Comparison of ENCODE assay signal across 8 cellular contexts in genomic region chr6:43053545-43054205, GRCh38. TPM values are rescaled to one million over a fixed set of nuclear protein-coding genes. Genes with fewer than 3 reads are reported as not detected.
DNase-seq lines count a peak whose midpoint lies in the region; ATAC-seq and TF ChIP-seq lines count a peak whose summit lies in the region.

TSS of gene CUL7 (minus strand) at chr6:43053851. CDS start at chr6:43052788, 1,063 bp downstream.

- H3K4me1 ChIP-seq in mucosa of stomach (ENCODE audit: control insufficient read depth, insufficient read depth, low read length), result peaks cover 30% of the 10 kb centered on the region

- H3K36me3 ChIP-seq in mucosa of stomach (ENCODE audit: control insufficient read depth, insufficient read depth, low read length), result peaks cover 6% of the 10 kb centered on the region

- peak within 1 kb of the TSS; percentile 66 for H3K4me3 ChIP-seq in mucosa of stomach (ENCODE audit: low read length)

- ATAC-seq in GM21619 (IDR thresholded peaks at IDR 0.05; ENCODE audit: unreplicated experiment), result peak; percentile 91

- peak; percentile 86 for DNase-seq in DMS153 treated with DMSO at 0.1 percent for 48 hours (lab: John Stamatoyannopoulos, UW; ENCODE audit: unreplicated experiment)
- DNase-seq in KG1 (lab: John Stamatoyannopoulos, UW), result peak; percentile 76
- DNase-seq in activated T-cell treated with anti-CD3 and anti-CD28 coated beads, Interleukin-2, amount 50 U/mL, for 1 hour, result peak; percentile 89
- peak; percentile 93 to 96 for DNase-seq in erythroblast (lab: John Stamatoyannopoulos, UW)
- peak; percentile 93 for DNase-seq in stimulated activated CD8-positive, alpha-beta memory T cell treated with anti-CD3 and anti-CD28 coated beads, Interleukin-4, amount 100 ng/mL, for 48 hours

- H3K9me3 ChIP-seq in mucosa of stomach (ENCODE audit: control insufficient read depth, low read length), result no peaks in the 10 kb centered on the region

- peak within 1 kb of the TSS; percentile 93 for H3K9ac ChIP-seq in mucosa of stomach (ENCODE audit: low read length)

- no peaks in the 10 kb centered on the region for H3K27me3 ChIP-seq in mucosa of stomach (ENCODE audit: control insufficient read depth, insufficient read depth, low read length)

- TF ChIP-seq POLR2A in erythroblast (IDR thresholded peaks at IDR 0.05; ENCODE audit: low read length), result peak; percentile 88

TF ChIP-seq in PFSK-1, 5 proteins besides CTCF, POLR2A, EP300 and RAD21:
- TF ChIP-seq POLR2AphosphoS5 (IDR thresholded peaks at IDR 0.05; ENCODE audit: low read depth, low read length), result peak; percentile 99
- no peak for TF ChIP-seq REST (IDR thresholded peaks at IDR 0.05; ENCODE audit: insufficient read depth in 1 of 2, low read depth in 2 of 2, low read length in 2 of 2)
- TF ChIP-seq FOXP2 (optimal IDR thresholded peaks at IDR 0.05; ENCODE audit: borderline replicate concordance, extremely low read depth, extremely low read length, insufficient read depth), result no peak
- TF ChIP-seq TAF1 (IDR thresholded peaks at IDR 0.05; ENCODE audit: borderline replicate concordance, insufficient read depth, low read length), result peak; percentile 76

RNA-seq across cellular contexts. Expression of gene CUL7, which starts in this region (rescaled TPM):
- 40.0 TPM for polyA plus RNA-seq in PFSK-1 (2012; ENCODE audit: insufficient read length, low read depth)

Comparison
In these comparisons a context has a peak if more than half of its experiments do, and no peak if none do; other contexts are left out.
1. Peak in every context shown above with its lines: DNase-seq, ATAC-seq and H3K4me3 ChIP-seq.